In the genomic region with DNA sequence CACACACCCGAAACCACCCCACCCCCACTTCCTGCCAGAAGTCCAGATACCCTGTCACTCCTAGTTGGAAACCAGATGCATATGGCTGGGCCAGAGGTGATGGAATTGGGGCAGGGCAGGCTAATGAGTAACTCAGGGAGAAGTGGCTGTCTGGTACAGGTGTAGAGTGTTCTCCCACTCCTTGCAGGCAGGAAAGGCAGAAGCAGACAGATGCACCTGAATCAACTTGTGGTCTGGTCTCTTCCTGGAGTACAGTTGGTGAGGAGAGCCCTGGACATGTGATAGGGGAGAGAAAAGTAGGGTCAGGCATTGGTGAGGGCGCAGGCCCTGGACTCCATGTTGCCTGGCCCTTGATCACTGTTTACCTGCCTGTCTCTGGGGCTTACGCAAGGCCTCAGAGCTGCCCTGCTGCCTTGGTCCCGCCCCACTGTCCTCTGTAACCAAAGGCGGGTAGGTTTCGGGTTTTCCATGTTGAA, we compare ENCODE assay signal across 9 cellular contexts. TPM values are rescaled to one million over a fixed set of nuclear protein-coding genes. Genes with fewer than 3 reads are reported as not detected.
DNase-seq lines count a peak whose midpoint lies in the region; FAIRE-seq and TF ChIP-seq lines count a peak whose summit lies in the region.
"Had no signal": no experiment of that assay in that cellular context is flagged by ENCODE, and none has a peak within 500 bp of the region (broad histone marks: within the 10 kb centered on the region; RNA-seq: fewer than 3 reads in every experiment).

No MANE protein-coding gene starts in this region.

- H3K36me3 ChIP-seq in hepatocyte (replicated peaks; ENCODE audit: insufficient read depth, low read depth) (no peaks in the 10 kb centered on the region), small intestine (ENCODE audit: control insufficient read depth in 2 of 2, insufficient read depth in 2 of 2, low read length in 2 of 2) (peaks cover 0 to under 1% of the 10 kb centered on the region in 2 donors)

- no peak overlapping the region for H3K4me3 ChIP-seq in hepatocyte
- peak overlapping the region in 1 of 2 donors; percentile 22 for H3K4me3 ChIP-seq in small intestine (ENCODE audit: low read depth in 1 of 2, low read length in 2 of 2)
- H3K4me3 ChIP-seq in coronary artery, result no peak overlapping the region

- peak overlapping the region; percentile 92 for H3K4me2 ChIP-seq in hepatocyte

- peaks cover 21% of the 10 kb centered on the region for H3K4me1 ChIP-seq in hepatocyte (ENCODE audit: insufficient read depth)
- no peaks in the 10 kb centered on the region for H3K4me1 ChIP-seq in small intestine (ENCODE audit: control insufficient read depth in 2 of 2, insufficient read depth in 1 of 2, low read depth in 1 of 2, low read length in 1 of 2)

- whole genome bisulfite sequencing in hepatocyte (ENCODE audit: low lambda C conversion rate, missing lambda C conversion rate), result 42% methylated on average over 6 of the region's 6 CpGs
- WGBS in small intestine, 3 donors, result 14 to 50% (median 33%) methylated on average over 6 of the region's 6 CpGs

- no peaks in the 10 kb centered on the region for H3K27me3 ChIP-seq in hepatocyte
- H3K27me3 ChIP-seq in small intestine (ENCODE audit: control insufficient read depth in 2 of 2, insufficient read depth in 2 of 2, low read length in 2 of 2), result no peaks in the 10 kb centered on the region

- H2AFZ ChIP-seq in hepatocyte, result no peak overlapping the region

- peak; percentile 11 for DNase-seq in NK-92 treated with Interleukin-12 subunit alpha and Interleukin-12 subunit beta, amount 100 ng/mL, for 24 hours (lab: John Stamatoyannopoulos, UW)
- DNase-seq in NK-92 (lab: John Stamatoyannopoulos, UW; ENCODE audit: unreplicated experiment), result no peak
- peak; percentile 39 for DNase-seq in RPMI8226
- peak; percentile 88 for DNase-seq in hepatocyte (ENCODE audit: low spot score)
- peak; percentile 98 for DNase-seq in small intestine
- DNase-seq in hypothalamus (lab: John Stamatoyannopoulos, UW), result no peak
- DNase-seq in coronary artery (ENCODE audit: low spot score), result no peak
- DNase-seq in NCI-H1930 (lab: John Stamatoyannopoulos, UW), result no peak
- DNase-seq: KG1 had no signal

- no peaks in the 10 kb centered on the region for H3K9me3 ChIP-seq in hepatocyte (ENCODE audit: low read depth)
- no peaks in the 10 kb centered on the region for H3K9me3 ChIP-seq in small intestine (ENCODE audit: control insufficient read depth, low read depth)

- H3K9me2 ChIP-seq in hepatocyte (replicated peaks; ENCODE audit: insufficient read depth), result no peaks in the 10 kb centered on the region

- H3K27ac ChIP-seq in hepatocyte (peak overlapping the region; percentile 98), small intestine (ENCODE audit: low read depth in 1 of 2, low read length in 1 of 2) (peak overlapping the region; percentile 93 to 94), coronary artery (no peak overlapping the region)

- no peaks in the 10 kb centered on the region for H4K20me1 ChIP-seq in hepatocyte (ENCODE audit: insufficient read depth, poor library complexity, severe bottlenecking)

- peaks cover 49% of the 10 kb centered on the region for H3K79me2 ChIP-seq in hepatocyte

- no peak for TF ChIP-seq CTCF in hepatocyte (IDR thresholded peaks at IDR 0.05; ENCODE audit: poor library complexity)
- no peak for TF ChIP-seq CTCF in coronary artery (IDR thresholded peaks at IDR 0.05)

- FAIRE-seq in small intestine (lab: Jason Lieb, UNC), result no peak

RNA-seq across cellular contexts. Expression of gene CGN, which starts 2.5 kb away (rescaled TPM):
- total RNA-seq in hepatocyte, result 58.2 and 66.4 TPM in 2 replicates
- 46.3 and 54.5 TPM in 2 replicates for polyA plus RNA-seq in hepatocyte
- polyA plus RNA-seq in small intestine, result 100 to 1,000 TPM in 2 of 3 donors, 10 to 100 TPM in 1; 33.5 to 286 (median 221) TPM

RNA-seq across cellular contexts. Expression of gene TUFT1, which starts 26.4 kb away (rescaled TPM):
- total RNA-seq in hepatocyte, result 18.3 and 29.8 TPM in 2 replicates
- 29.2 and 30.1 TPM in 2 replicates for polyA plus RNA-seq in hepatocyte
- 10 to 100 TPM in 1 of 3 donors, 1 to 10 TPM in 2; 8.5 to 14.1 (median 8.9) TPM for polyA plus RNA-seq in small intestine

RNA-seq across cellular contexts. Expression of gene POGZ, which starts 54.4 kb away (rescaled TPM):
- 36.3 and 37.0 TPM in 2 replicates for total RNA-seq in hepatocyte
- 12.9 and 16.2 TPM in 2 replicates for polyA plus RNA-seq in hepatocyte
- 10 to 100 TPM; 11.1 to 16.3 (median 15.6) TPM for polyA plus RNA-seq in small intestine

Comparison
In these comparisons a context has a peak if more than half of its experiments do, and no peak if none do; other contexts are left out.
1. DNase-seq: peak in NK-92 treated with Interleukin-12 subunit alpha and Interleukin-12 subunit beta, amount 100 ng/mL, for 24 hours (single experiment), RPMI8226 (single experiment), hepatocyte (single experiment) and small intestine (single experiment); none in NK-92 (single experiment), hypothalamus (0 of 51), coronary artery (single experiment) and NCI-H1930 (0 of 2).
2. H3K27ac ChIP-seq: peak in hepatocyte (single experiment) and small intestine (2 of 2); none in coronary artery (0 of 2).